Comparison of ENCODE assay signal across 8 cellular contexts in genomic region chr4:184815046-184815877, GRCh38. TPM values are rescaled to one million over a fixed set of nuclear protein-coding genes. Genes with fewer than 3 reads are reported as not detected.
DNase-seq lines count a peak whose midpoint lies in the region; ATAC-seq and TF ChIP-seq lines count a peak whose summit lies in the region.

No MANE protein-coding gene starts in this region.

- H3K27ac ChIP-seq in Panc1 (ENCODE audit: low read length), result no peak overlapping the region
- peak overlapping the region; percentile 60 to 76 for H3K27ac ChIP-seq in mucosa of rectum (ENCODE audit: low read depth in 2 of 2, low read length in 2 of 2)
- H3K27ac ChIP-seq in vagina, result peak overlapping the region; percentile 53

- peak overlapping the region in 1 of 2 experiments; percentile 6; a peak in 2 of 4 replicates for H3K4me3 ChIP-seq in Panc1 (ENCODE audit: low read depth in 2 of 2, low read length in 2 of 2)
- H3K4me3 ChIP-seq in epithelial cell of esophagus (ENCODE audit: low read length), result peak overlapping the region; percentile 42
- H3K4me3 ChIP-seq in mucosa of rectum (ENCODE audit: low read length in 2 of 2), result peak overlapping the region; percentile 32 to 50
- no peak overlapping the region for H3K4me3 ChIP-seq in vagina

- intact Hi-C loops in Panc1 (cut with micrococcal nuclease; ENCODE audit: unreplicated experiment), result no loop called here
- intact Hi-C loops in vagina (cut with DNase I), result no loop called here

- TF ChIP-seq POLR2A in vagina (IDR thresholded peaks at IDR 0.05), result no peak

- peak; percentile 4 for DNase-seq in NCI-H82 (lab: John Stamatoyannopoulos, UW)
- DNase-seq in NCI-H82 treated with DMSO at 0.1 percent for 48 hours (lab: John Stamatoyannopoulos, UW; ENCODE audit: unreplicated experiment), result no peak
- DNase-seq in HUDEP-2 (lab: John Stamatoyannopoulos, UW; ENCODE audit: unreplicated experiment in 76 of 76), result peak in 73 of 76 experiments; percentile 4 to 81 (median 65)
- no peak for DNase-seq in Panc1 (ENCODE audit: low read depth, low spot score)
- peak; percentile 97 for DNase-seq in epithelial cell of esophagus (ENCODE audit: low read depth)
- DNase-seq in vagina (ENCODE audit: extremely low spot score in 2 of 2), result no peak

- ATAC-seq in GM21717 (IDR thresholded peaks at IDR 0.05; ENCODE audit: unreplicated experiment), result peak; percentile 77
- ATAC-seq in Panc1, result peak; percentile 86

- TF ChIP-seq CTCF in Panc1 (IDR thresholded peaks at IDR 0.05) (no peak), epithelial cell of esophagus (IDR thresholded peaks at IDR 0.05; ENCODE audit: insufficient read depth, low read depth, low read length, missing control alignments) (no peak), vagina (IDR thresholded peaks at IDR 0.05) (no peak)

- H3K36me3 ChIP-seq in Panc1 (ENCODE audit: control insufficient read depth, insufficient read depth, low read length) (no peaks in the 10 kb centered on the region), mucosa of rectum (ENCODE audit: control insufficient read depth in 2 of 2, insufficient read depth in 2 of 2, low read length in 2 of 2) (no peaks in the 10 kb centered on the region), vagina (no peaks in the 10 kb centered on the region)

- peak overlapping the region; percentile 34 to 51 for H3K9ac ChIP-seq in mucosa of rectum (ENCODE audit: low read depth in 1 of 2, low read length in 2 of 2)

- POLR2A ChIA-PET in Panc1 (lab: Charles Lee), result no interaction called here

- H3K27me3 ChIP-seq in Panc1 (ENCODE audit: control insufficient read depth, insufficient read depth, low read length) (no peaks in the 10 kb centered on the region), mucosa of rectum (ENCODE audit: control insufficient read depth in 2 of 2, insufficient read depth in 2 of 2, low read length in 2 of 2) (no peaks in the 10 kb centered on the region), vagina (no peaks in the 10 kb centered on the region)

- CTCF ChIA-PET in Panc1 (lab: Charles Lee), result no interaction called here

- in situ Hi-C loops in Panc1 (cut with HindIII; ENCODE audit: low pct_unique_long_range_greater_than_20kb, low sequenced_read_pairs), result no loop called here

- no TSS peak for BruUV-seq in Panc1 (replicated peaks; lab: Mats Ljungman, UMichigan)

- peaks cover 18% of the 10 kb centered on the region for H3K4me1 ChIP-seq in Panc1 (ENCODE audit: control insufficient read depth, insufficient read depth, low read length)
- H3K4me1 ChIP-seq in mucosa of rectum (ENCODE audit: control insufficient read depth in 2 of 2, insufficient read depth in 2 of 2, low read length in 2 of 2), result peaks cover 13 to 17% of the 10 kb centered on the region in 2 donors
- H3K4me1 ChIP-seq in vagina, result peaks cover 73% of the 10 kb centered on the region

- H3K9me3 ChIP-seq in Panc1 (ENCODE audit: control insufficient read depth, insufficient read depth, low read depth, low read length) (no peaks in the 10 kb centered on the region), mucosa of rectum (ENCODE audit: control insufficient read depth in 2 of 2, low read length in 2 of 2) (no peaks in the 10 kb centered on the region), vagina (no peaks in the 10 kb centered on the region)

RNA-seq across cellular contexts. Expression of gene ACSL1, which starts 10.5 kb away (rescaled TPM):
- 15.4 TPM for total RNA-seq in Panc1 (2021; ENCODE audit: unreplicated experiment)
- polyA plus RNA-seq in Panc1 (2012; ENCODE audit: insufficient read length), result 10.1 TPM
- 106 TPM for total RNA-seq in vagina

Comparison
In these comparisons a context has a peak if more than half of its experiments do, and no peak if none do; other contexts are left out.
1. DNase-seq: peak in NCI-H82 (single experiment), HUDEP-2 (73 of 76) and epithelial cell of esophagus (single experiment); none in NCI-H82 treated with DMSO at 0.1 percent for 48 hours (single experiment), Panc1 (single experiment) and vagina (0 of 2).
2. H3K4me3 ChIP-seq: peak in epithelial cell of esophagus (single experiment) and mucosa of rectum (2 of 2); none in vagina (0 of 2).